Comparison of ENCODE assay signal across 8 cellular contexts in genomic region chr19:39212377-39212742, GRCh38. TPM values are rescaled to one million over a fixed set of nuclear protein-coding genes. Genes with fewer than 3 reads are reported as not detected.
DNase-seq lines count a peak whose midpoint lies in the region; ATAC-seq and TF ChIP-seq lines count a peak whose summit lies in the region.

No MANE protein-coding gene starts in this region.

- BruUV-seq in PC-3 (replicated peaks; lab: Mats Ljungman, UMichigan), result no TSS peak

- no peak overlapping the region for H3K9ac ChIP-seq in PC-3 (ENCODE audit: low read length)

- no peaks in the 10 kb centered on the region for H4K20me1 ChIP-seq in PC-3 (ENCODE audit: low read length)

- 12 to 32% methylated on average over 8 of the region's 8 CpGs for WGBS in tibial nerve, 2 donors

- H3K4me3 ChIP-seq in PC-3 (ENCODE audit: low read length) (no peak overlapping the region), left lung (no peak overlapping the region), tibial nerve (no peak overlapping the region)

- H3K27ac ChIP-seq in PC-3 (ENCODE audit: low read length), result no peak overlapping the region
- no peak overlapping the region for H3K27ac ChIP-seq in left lung
- no peak overlapping the region for H3K27ac ChIP-seq in tibial nerve

- no peaks in the 10 kb centered on the region for H3K9me2 ChIP-seq in PC-3 (replicated peaks; ENCODE audit: low read length)

- intact Hi-C loops in PC-3 (cut with micrococcal nuclease), result loop anchor here (5.0 kb wide), 1 partner anchor 115 kb away; no protein-coding TSS in a partner anchor
- intact Hi-C loops in left lung (cut with DNase I), result no loop called here

- H3K27me3 ChIP-seq in PC-3 (ENCODE audit: low read length) (no peaks in the 10 kb centered on the region), left lung (peaks cover 0 to 8% of the 10 kb centered on the region in 2 donors), tibial nerve (peaks cover 0 to 14% of the 10 kb centered on the region in 2 donors)

- CTCF ChIA-PET in PC-3 (lab: Charles Lee), result no interaction called here

- no peak; the same call in 1 of the 2 replicates for ATAC-seq in PC-3
- ATAC-seq in left lung, result peak; percentile 81

- in situ Hi-C loops in GM13977 (cut with MboI; ENCODE audit: low pct_unique_long_range_greater_than_20kb, low sequenced_read_pairs, unreplicated experiment), result no loop called here

- no peak for TF ChIP-seq POLR2A in tibial nerve (IDR thresholded peaks at IDR 0.05)

- DNase-seq in GM13977 (ENCODE audit: low spot score), result peak; percentile 47
- peak; percentile 32 for DNase-seq in PC-3
- peak; percentile 33 for DNase-seq in activated T-helper 9 cell treated with anti-CD3 and anti-CD28 coated beads, Interleukin-2, amount 50 U/mL, for 16 hours (ENCODE audit: low read depth)
- DNase-seq in left lung, result peak; percentile 44 to 80
- peak; percentile 16 to 50 (median 31) for DNase-seq in stimulated activated naive CD4-positive, alpha-beta T cell (lab: John Stamatoyannopoulos, UW)
- no peak for DNase-seq in tibial nerve (ENCODE audit: low spot score in 2 of 2)
- no peak for DNase-seq in DMS79 treated with DMSO at 0.1 percent for 48 hours (lab: John Stamatoyannopoulos, UW)
- no peak for DNase-seq in inferior parietal cortex (ENCODE audit: extremely low spot score)

- H3K4me2 ChIP-seq in PC-3 (ENCODE audit: low read length), result no peak overlapping the region

- no peaks in the 10 kb centered on the region for H3K4me1 ChIP-seq in PC-3 (ENCODE audit: insufficient read depth, low read length)
- no peaks in the 10 kb centered on the region for H3K4me1 ChIP-seq in left lung
- no peaks in the 10 kb centered on the region for H3K4me1 ChIP-seq in tibial nerve

- H3F3A ChIP-seq in PC-3 (ENCODE audit: low read length, unreplicated experiment), result no peaks in the 10 kb centered on the region

- no peak overlapping the region for H2AFZ ChIP-seq in PC-3 (ENCODE audit: low read length)

- TF ChIP-seq EP300 in tibial nerve (IDR thresholded peaks at IDR 0.05), result no peak

- no peaks in the 10 kb centered on the region for H3K9me3 ChIP-seq in PC-3 (ENCODE audit: low read length)
- no peaks in the 10 kb centered on the region for H3K9me3 ChIP-seq in left lung
- peaks cover 0 to 23% (median 0%) of the 10 kb centered on the region in 4 donors for H3K9me3 ChIP-seq in tibial nerve

- peak; percentile 67 for TF ChIP-seq CTCF in GM13977 (IDR thresholded peaks at IDR 0.05; ENCODE audit: extremely low read depth, insufficient read depth, missing control alignments)
- TF ChIP-seq CTCF in PC-3 (conservative IDR thresholded peaks at IDR 0.05; ENCODE audit: low read depth, low read length), result peak; percentile 61
- peak; percentile 13 to 41 for TF ChIP-seq CTCF in left lung (IDR thresholded peaks at IDR 0.05)
- no peak for TF ChIP-seq CTCF in tibial nerve (IDR thresholded peaks at IDR 0.05)

- H3K36me3 ChIP-seq in PC-3 (ENCODE audit: low read depth, low read length) (no peaks in the 10 kb centered on the region; the same call in 1 of the 2 replicates), left lung (no peaks in the 10 kb centered on the region), tibial nerve (no peaks in the 10 kb centered on the region)

- H3K79me2 ChIP-seq in PC-3 (ENCODE audit: low read length), result no peaks in the 10 kb centered on the region

- POLR2A ChIA-PET in PC-3 (lab: Charles Lee; ENCODE audit: unreplicated experiment), result no interaction called here

RNA-seq across cellular contexts. Expression of gene SYCN, which starts 8.3 kb away (rescaled TPM):
- total RNA-seq in PC-3 (2014; rRNA removed) (not detected in 2 replicates), left lung (not detected), tibial nerve (1 to 10 TPM in 2 of 4 donors, not detected in 2; 1.3 to 6.0 TPM)

RNA-seq across cellular contexts. Expression of gene NCCRP1, which starts 15.6 kb away (rescaled TPM):
- total RNA-seq in PC-3 (2014; rRNA removed) (2.2 and 6.2 TPM in 2 replicates), left lung (not detected), tibial nerve (not detected)

RNA-seq across cellular contexts. Expression of gene IFNL3, which starts 32.4 kb away (rescaled TPM):
- total RNA-seq in PC-3 (2014; rRNA removed) (not detected in 2 replicates), left lung (not detected), tibial nerve (not detected)

RNA-seq across cellular contexts. Expression of gene IFNL4, which starts 36.3 kb away (rescaled TPM):
- total RNA-seq in PC-3 (2014; rRNA removed) (not detected in 2 replicates), left lung (not detected), tibial nerve (not detected)

RNA-seq across cellular contexts. Expression of gene IFNL2, which starts 55.8 kb away (rescaled TPM):
- total RNA-seq in PC-3 (2014; rRNA removed) (not detected in 2 replicates), left lung (not detected), tibial nerve (not detected)

Comparison
In these comparisons a context has a peak if more than half of its experiments do, and no peak if none do; other contexts are left out.
1. DNase-seq: peak in GM13977 (single experiment), PC-3 (single experiment), activated T-helper 9 cell treated with anti-CD3 and anti-CD28 coated beads, Interleukin-2, amount 50 U/mL, for 16 hours (single experiment), left lung (2 of 2) and stimulated activated naive CD4-positive, alpha-beta T cell (6 of 6); none in tibial nerve (0 of 2), DMS79 treated with DMSO at 0.1 percent for 48 hours (single experiment) and inferior parietal cortex (single experiment).
2. CTCF ChIP-seq: peak in GM13977 (single experiment), PC-3 (single experiment) and left lung (2 of 2); none in tibial nerve (0 of 5).